ENCODE assay signal across 8 cellular contexts in the genomic region with DNA sequence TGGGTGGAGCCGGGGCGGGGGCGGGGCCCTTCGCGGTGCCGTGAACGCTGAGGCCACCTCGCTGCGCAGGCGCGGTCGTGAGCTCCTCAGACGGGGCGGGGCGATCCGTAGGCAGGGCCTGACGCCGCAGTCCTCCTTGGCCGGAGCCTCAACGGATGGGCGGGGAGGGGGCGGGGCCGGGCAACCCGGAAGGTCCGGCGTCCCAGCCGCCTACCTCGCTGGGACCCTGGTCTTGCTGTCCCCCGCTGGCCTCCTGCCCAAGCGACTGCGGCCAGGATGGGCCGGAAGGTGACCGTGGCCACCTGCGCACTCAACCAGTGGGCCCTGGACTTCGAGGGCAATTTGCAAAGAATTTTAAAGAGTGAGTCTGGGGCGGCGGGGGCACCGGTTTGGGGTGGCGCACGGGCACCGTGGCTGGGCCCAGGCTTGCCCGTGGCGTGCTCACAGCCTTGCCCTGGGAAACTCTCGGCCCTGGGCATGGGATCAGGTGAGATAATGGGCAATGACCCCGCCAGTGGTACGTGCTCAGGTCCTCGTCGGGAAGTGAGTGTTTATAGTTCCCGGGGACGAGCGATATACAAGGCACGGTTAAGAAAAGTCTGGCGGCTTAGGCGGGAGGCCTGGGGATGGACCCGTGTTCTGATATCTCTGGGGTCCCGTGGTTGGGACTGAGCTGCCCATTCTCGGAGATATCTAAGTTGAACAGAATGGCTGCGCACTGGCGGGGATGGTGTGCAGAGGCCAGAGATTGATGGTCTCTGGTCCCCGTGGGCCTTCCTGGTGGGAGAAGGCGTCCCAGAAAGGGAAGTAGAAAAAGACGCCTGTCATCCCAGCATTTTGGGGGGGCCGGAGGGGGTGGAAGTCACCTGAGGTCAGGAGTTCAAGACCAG. TPM values are rescaled to one million over a fixed set of nuclear protein-coding genes. Genes with fewer than 3 reads are reported as not detected.
A peak's percentile ranks its signal among the peaks of the same experiment; 100 is the strongest.
DNase-seq lines count a peak whose midpoint lies in the region; ATAC-seq, FAIRE-seq and TF ChIP-seq lines count a peak whose summit lies in the region.

Gene NADSYN1 (plus strand): TSS at position 183 of the 890 bp plus-strand sequence. CDS start 94 bp downstream, at position 277.

- CTCF ChIA-PET in HepG2 (lab: Yijun Ruan, JAX; ENCODE audit: low intra/inter-chr PET ratio, low total read pairs), result no interaction called here

- TF ChIP-seq CTCF in AG10803 (conservative IDR thresholded peaks at IDR 0.05; ENCODE audit: low read length) (no peak), HepG2 (CRISPR knock-in tag; IDR thresholded peaks at IDR 0.05) (0 out of 2 replicates have a peak, but pooled peaks have one; percentile 14)

- H3K9me3 ChIP-seq in HepG2 (ENCODE audit: low read length), result no peaks in the 10 kb centered on the region

- POLR2A ChIA-PET in HepG2 (lab: Yijun Ruan, JAX), result interaction anchor here (0.6 to 1.0 kb wide), 6 partner anchors 13 to 379 kb away, joined by 3 to 8 read pairs (median 4); no protein-coding TSS in a partner anchor

- H3K4me1 Mint-ChIP-seq in dendritic cell treated with granulocyte-macrophage colony-stimulating factor and Interleukin-4, amounts not matched to agents 40 ng/mL and 50 ng/mL, for 4 days (ENCODE audit: low read depth), result peaks cover 71% of the 10 kb centered on the region

- H3K4me3 ChIP-seq in AG10803 (ENCODE audit: low read length) (peak within 1 kb of the TSS; percentile 90), HepG2 (replicated peaks in 1 of 3; ENCODE audit: insufficient read depth in 1 of 3, low read depth in 2 of 3, low read length in 3 of 3) (peak within 1 kb of the TSS; percentile 78 to 99 (median 87))

- H3K36me3 ChIP-seq in HepG2 (replicated peaks in 1 of 2; ENCODE audit: control insufficient read depth in 1 of 2, insufficient read depth in 2 of 2, low read length in 2 of 2), result peaks cover 7 to 33% of the 10 kb centered on the region in 2 experiments; a peak in 4 of 5 replicates

- FAIRE-seq in GM19239 (lab: Jason Lieb, UNC) (peak; percentile 68), HepG2 (lab: Jason Lieb, UNC) (no peak)

- H3K27me3 Mint-ChIP-seq in dendritic cell treated with granulocyte-macrophage colony-stimulating factor and Interleukin-4, amounts not matched to agents 40 ng/mL and 50 ng/mL, for 4 days, result no peaks in the 10 kb centered on the region

- peak within 1 kb of the TSS; percentile 51 for H3K27ac ChIP-seq in HepG2 (ENCODE audit: extremely low read length, insufficient read depth, low read length)

- peak within 1 kb of the TSS; percentile 94 for H3K27ac Mint-ChIP-seq in dendritic cell treated with granulocyte-macrophage colony-stimulating factor and Interleukin-4, amounts not matched to agents 40 ng/mL and 50 ng/mL, for 4 days

- H3K4me1 ChIP-seq in HepG2 (ENCODE audit: insufficient read depth, low read length), result peaks cover 44% of the 10 kb centered on the region

- WGBS in HepG2 (ENCODE audit: low lambda C conversion rate), result 5% methylated on average over 12 of the region's 63 CpGs

- peak within 1 kb of the TSS; percentile 91 for H3K4me3 Mint-ChIP-seq in dendritic cell treated with granulocyte-macrophage colony-stimulating factor and Interleukin-4, amounts not matched to agents 40 ng/mL and 50 ng/mL, for 4 days

- DNase-seq in AG10803 (ENCODE audit: low read depth) (peak; percentile 90), GM19239 (ENCODE audit: insufficient read length, low spot score) (peak; percentile 96), NCI-H748 treated with DMSO at 0.1 percent for 48 hours (lab: John Stamatoyannopoulos, UW) (peak; percentile 87), HepG2 (ENCODE audit: low spot score) (peak; percentile 89)
- DNase-seq in activated CD4-positive, alpha-beta T cell treated with anti-CD3 and anti-CD28 coated beads, Interleukin-2, amount 50 U/mL, for 24 hours (ENCODE audit: low read depth in 1 of 2, low spot score in 1 of 2), result peak; percentile 82 to 90
- DNase-seq in stimulated activated CD4-positive, alpha-beta T cell treated with anti-CD3 and anti-CD28 coated beads, Interleukin-2, amount 100 ng/mL, for 48 hours, result peak; percentile 90 to 93

- H3K9ac ChIP-seq in HepG2 (ENCODE audit: insufficient read depth, low read depth, low read length), result peak within 1 kb of the TSS; percentile 77

- ATAC-seq in HG03521 (IDR thresholded peaks at IDR 0.05; ENCODE audit: unreplicated experiment) (peak; percentile 57), HepG2 (peak; percentile 75)

- TF ChIP-seq POLR2A in HepG2 (IDR thresholded peaks at IDR 0.05; ENCODE audit: insufficient read depth in 1 of 2, low read depth in 2 of 2, low read length in 2 of 2), result peak in 1 of 2 experiments; percentile 53; a peak in 1 of 4 replicates

- H3K4me2 ChIP-seq in HepG2 (ENCODE audit: low read depth, low read length), result peak within 1 kb of the TSS; percentile 84

- no peaks in the 10 kb centered on the region for H4K20me1 ChIP-seq in HepG2 (ENCODE audit: insufficient read depth, low read length)

- no peak within 1 kb of the TSS for H2AFZ ChIP-seq in HepG2 (ENCODE audit: low read length)

- in situ Hi-C loops in HepG2 (cut with HindIII; ENCODE audit: extremely low pct_ligation_motif_present, low pct_unique_long_range_greater_than_20kb), result no loop called here

- TF ChIP-seq EP300 in HepG2 (IDR thresholded peaks at IDR 0.05; ENCODE audit: low read depth in 2 of 2, low read length in 2 of 2) (no peak), HepG2 (CRISPR knock-in tag; IDR thresholded peaks at IDR 0.05; ENCODE audit: borderline replicate concordance) (no peak)

- intact Hi-C loops in dendritic cell treated with granulocyte-macrophage colony-stimulating factor and Interleukin-4, amounts not matched to agents 40 ng/mL and 50 ng/mL, for 4 days (cut with micrococcal nuclease), result loop anchor here (5.0 kb wide), 1 partner anchor 1256 kb away; no protein-coding TSS in a partner anchor
- intact Hi-C loops in HepG2 (cut with micrococcal nuclease; ENCODE audit: unreplicated experiment), result no loop called here

- TSS peak; percentile 32 for BruUV-seq in HepG2 (replicated peaks; lab: Mats Ljungman, UMichigan)

- H3K36me3 Mint-ChIP-seq in dendritic cell treated with granulocyte-macrophage colony-stimulating factor and Interleukin-4, amounts not matched to agents 40 ng/mL and 50 ng/mL, for 4 days (ENCODE audit: low read depth), result peaks cover 55% of the 10 kb centered on the region

- H3K27me3 ChIP-seq in HepG2 (ENCODE audit: control insufficient read depth in 1 of 2, insufficient read depth in 2 of 2, low read length in 2 of 2), result no peaks in the 10 kb centered on the region

- 0 out of 2 replicates have a peak, but pooled peaks have one; percentile 13 for TF ChIP-seq RAD21 in HepG2 (CRISPR knock-in tag; IDR thresholded peaks at IDR 0.05)

- H3K9me3 Mint-ChIP-seq in dendritic cell treated with granulocyte-macrophage colony-stimulating factor and Interleukin-4, amounts not matched to agents 40 ng/mL and 50 ng/mL, for 4 days, result no peaks in the 10 kb centered on the region

- peaks cover 36% of the 10 kb centered on the region for H3K79me2 ChIP-seq in HepG2 (ENCODE audit: insufficient read depth, low read length)

TF ChIP-seq in HepG2, 621 proteins besides CTCF, POLR2A, EP300 and RAD21 (continues in another document):
- TF ChIP-seq NR2F2 (IDR thresholded peaks at IDR 0.05; ENCODE audit: borderline replicate concordance, low read depth) (no peak), ZBTB7B (CRISPR knock-in tag; IDR thresholded peaks at IDR 0.05) (no peak), FOXA3 (CRISPR knock-in tag; IDR thresholded peaks at IDR 0.05) (no peak; the same call in 1 of the 2 replicates), ZFP37 (CRISPR knock-in tag; IDR thresholded peaks at IDR 0.05; ENCODE audit: borderline replicate concordance) (no peak), MAFG (CRISPR knock-in tag; IDR thresholded peaks at IDR 0.05) (no peak)
- TF ChIP-seq, protein P1, sequence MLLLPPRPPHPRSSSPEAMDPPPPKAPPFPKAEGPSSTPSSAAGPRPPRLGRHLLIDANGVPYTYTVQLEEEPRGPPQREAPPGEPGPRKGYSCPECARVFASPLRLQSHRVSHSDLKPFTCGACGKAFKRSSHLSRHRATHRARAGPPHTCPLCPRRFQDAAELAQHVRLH (CRISPR knock-in tag; IDR thresholded peaks at IDR 0.05; ENCODE audit: borderline replicate concordance, low read depth), result no peak

RNA-seq across cellular contexts. Expression of gene NADSYN1, which starts in this region (rescaled TPM):
- 27.1 and 35.7 TPM in 2 replicates for total RNA-seq in HepG2 (2016; rRNA removed; fragmentation: Illumina TruSeq; extraction: Trizol)
- 8.5 and 12.4 TPM in 2 replicates for total RNA-seq in HepG2 (2016; cell fraction: cytosol; rRNA removed; fragmentation: Illumina TruSeq; extraction: Trizol; ENCODE audit: low read depth)
- 24.1 and 36.5 TPM in 2 replicates for total RNA-seq in HepG2 (2016; cell fraction: insoluble cytoplasmic fraction; rRNA removed; fragmentation: Illumina TruSeq; extraction: Trizol)
- 13.6 and 14.7 TPM in 2 replicates for total RNA-seq in HepG2 (2016; cell fraction: membrane; rRNA removed; fragmentation: Illumina TruSeq; extraction: Trizol)
- 51.5 and 52.3 TPM in 2 replicates for total RNA-seq in HepG2 (2016; cell fraction: nucleus; rRNA removed; fragmentation: Illumina TruSeq; extraction: Trizol)
- 51.5 and 63.4 TPM in 2 replicates for polyA plus RNA-seq in HepG2 (2011; rRNA removed)
- polyA plus RNA-seq in HepG2 (2011; cell fraction: cytosol; rRNA removed), result 35.3 and 38.4 TPM in 2 replicates
- 278 and 289 TPM in 2 replicates for polyA plus RNA-seq in HepG2 (2011; cell fraction: nucleus; rRNA removed)
- polyA plus RNA-seq in HepG2 (2012), result 36.9 and 39.9 TPM in 2 replicates
- polyA plus RNA-seq in HepG2 (2016; cell fraction: cytosol; fragmentation: Illumina TruSeq; extraction: Trizol; ENCODE audit: low read depth), result 8.2 and 8.4 TPM in 2 replicates
- polyA plus RNA-seq in HepG2 (2016; cell fraction: insoluble cytoplasmic fraction; fragmentation: Illumina TruSeq; extraction: Trizol; ENCODE audit: low read depth), result 21.4 and 22.2 TPM in 2 replicates
- 8.4 and 8.9 TPM in 2 replicates for polyA plus RNA-seq in HepG2 (2016; cell fraction: membrane; fragmentation: Illumina TruSeq; extraction: Trizol; ENCODE audit: low read depth)
- polyA plus RNA-seq in HepG2 (2016; cell fraction: nucleus; fragmentation: Illumina TruSeq; extraction: Trizol; ENCODE audit: insufficient read depth, low read depth), result 95.9 and 99.0 TPM in 2 replicates
- polyA minus RNA-seq in HepG2 (2011; rRNA and poly(A)+ RNA removed; ENCODE audit: low replicate concordance), result 80.9 and 97.1 TPM in 2 replicates
- polyA minus RNA-seq in HepG2 (2011; cell fraction: cytosol; rRNA and poly(A)+ RNA removed), result 17.1 and 19.6 TPM in 2 replicates
- 117 and 142 TPM in 2 replicates for polyA minus RNA-seq in HepG2 (2011; cell fraction: nucleus; rRNA and poly(A)+ RNA removed)

Comparison
In these comparisons a context has a peak if more than half of its experiments do, and no peak if none do; other contexts are left out.
1. Peak in every context shown above with its lines: DNase-seq, ATAC-seq, H3K4me3 ChIP-seq and H3K27ac ChIP-seq.